In the genomic region with DNA sequence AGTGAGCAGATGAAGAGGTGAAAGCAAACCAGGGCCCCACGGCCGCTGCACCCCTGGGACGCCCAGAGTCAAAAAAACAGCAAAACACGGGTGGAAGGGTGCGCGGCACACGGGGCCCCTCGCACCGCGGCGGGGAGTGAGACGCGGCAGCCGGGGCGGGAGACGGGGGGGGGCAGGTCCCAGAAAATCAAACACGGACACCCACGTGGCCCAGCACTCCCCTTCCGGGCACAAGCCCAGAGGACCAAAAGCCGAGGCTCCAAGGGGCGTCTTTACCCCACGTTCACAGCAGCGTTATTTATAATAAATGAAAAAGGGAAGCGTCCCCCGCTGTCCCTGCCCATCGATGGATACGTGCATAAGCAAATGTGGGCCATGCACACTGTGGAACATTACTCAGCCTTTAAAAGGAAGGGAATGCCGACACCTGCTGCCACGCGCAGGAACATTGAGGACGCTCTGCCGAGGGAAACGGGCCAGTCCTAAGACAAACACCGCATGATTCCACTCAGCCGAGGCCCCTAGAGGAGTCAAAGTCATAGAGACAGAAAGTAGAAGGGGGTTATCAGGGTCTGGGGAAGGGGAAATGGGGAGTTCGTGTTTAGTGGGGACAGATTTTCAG, we compare ENCODE assay signal across 8 cellular contexts. TPM values are rescaled to one million over a fixed set of nuclear protein-coding genes. Genes with fewer than 3 reads are reported as not detected.
DNase-seq lines count a peak whose midpoint lies in the region; ATAC-seq, FAIRE-seq and TF ChIP-seq lines count a peak whose summit lies in the region.

No MANE protein-coding gene starts in this region.

- H3K27ac ChIP-seq in HUES64 (ENCODE audit: low read depth, low read length) (no peak overlapping the region), GM12878 (ENCODE audit: control insufficient read depth, insufficient read depth) (no peak overlapping the region), stomach (peak overlapping the region in 4 of 5 donors; percentile 59 to 88 (median 77))

- ATAC-seq in GM12878 (peak; percentile 16; the same call in 2 of the 3 replicates), left lobe of liver (peak; percentile 52)

- peaks cover 19% of the 10 kb centered on the region for H3K79me2 ChIP-seq in GM12878 (ENCODE audit: control insufficient read depth, insufficient read depth, low read length)

- H3K9me3 ChIP-seq in HUES64 (ENCODE audit: insufficient read depth, low read depth, low read length) (no peaks in the 10 kb centered on the region), GM12878 (replicated peaks; ENCODE audit: control insufficient read depth, insufficient read depth, low read length) (no peaks in the 10 kb centered on the region), stomach (no peaks in the 10 kb centered on the region)

- RAD21 ChIA-PET in GM12878 (lab: Charles Lee; ENCODE audit: unreplicated experiment) = no interaction called here

- no peak for TF ChIP-seq RAD21 in GM12878 (IDR thresholded peaks at IDR 0.05; ENCODE audit: insufficient read depth, low read depth, low read length)

- POLR2A ChIA-PET in GM12878 (lab: Charles Lee) = no interaction called here

- H3K9ac ChIP-seq in HUES64 (ENCODE audit: low read depth, low read length) (peak overlapping the region; percentile 77), GM12878 (ENCODE audit: control insufficient read depth, insufficient read depth, low read length) (peak overlapping the region; percentile 96)

- BruUV-seq in GM12878 (replicated peaks; lab: Mats Ljungman, UMichigan) = no TSS peak

- H3K27me3 ChIP-seq in HUES64 (ENCODE audit: insufficient read depth, low read length) (peaks cover 11% of the 10 kb centered on the region), GM12878 (replicated peaks in 1 of 2; ENCODE audit: control insufficient read depth in 2 of 2, insufficient read depth in 2 of 2, low read length in 1 of 2) (peaks cover 0 to 2% of the 10 kb centered on the region in 2 experiments; a peak in 1 of 4 replicates), stomach (peaks cover 0 to 10% (median 5%) of the 10 kb centered on the region in 3 donors)

- H3K4me3 ChIP-seq in HUES64 (ENCODE audit: low read length) = peak overlapping the region; percentile 90
- H3K4me3 ChIP-seq in GM12878 = peak overlapping the region; percentile 96
- peak overlapping the region; percentile 73 to 100 (median 97) for H3K4me3 ChIP-seq in stomach

- FAIRE-seq in GM12878 (lab: Jason Lieb, UNC) = no peak

- H2AFZ ChIP-seq in GM12878 (ENCODE audit: control insufficient read depth, low read depth, low read length) = peak overlapping the region; percentile 91

- SMC1A ChIA-PET in GM12878 (lab: Charles Lee; ENCODE audit: uncharacterized antibody, unreplicated experiment) = no interaction called here

- TF ChIP-seq POLR2A in GM12878 (IDR thresholded peaks at IDR 0.05; ENCODE audit: low read depth, low read length) = no peak
- TF ChIP-seq POLR2A in stomach (IDR thresholded peaks at IDR 0.05) = no peak

- no peaks in the 10 kb centered on the region for H4K20me1 ChIP-seq in GM12878 (ENCODE audit: control insufficient read depth, insufficient read depth)

- TF ChIP-seq EP300 in GM12878 (IDR thresholded peaks at IDR 0.05; ENCODE audit: borderline replicate concordance in 1 of 2, control insufficient read depth in 1 of 2, low read depth in 2 of 2, low read length in 2 of 2) = no peak
- TF ChIP-seq EP300 in stomach (IDR thresholded peaks at IDR 0.05) = no peak

- peaks cover 24% of the 10 kb centered on the region for H3K36me3 ChIP-seq in HUES64 (ENCODE audit: insufficient read depth, low read length)
- peaks cover 3 to 12% of the 10 kb centered on the region in 2 experiments; a peak in 3 of 4 replicates for H3K36me3 ChIP-seq in GM12878 (ENCODE audit: control insufficient read depth in 2 of 2, insufficient read depth in 2 of 2, low read length in 1 of 2)
- peaks cover 15 to 24% (median 21%) of the 10 kb centered on the region in 4 donors for H3K36me3 ChIP-seq in stomach

- CTCF ChIA-PET in GM12878 (lab: Yijun Ruan, JAX) = no interaction called here

- intact Hi-C loops in GM12878 (cut with micrococcal nuclease; ENCODE audit: unreplicated experiment) = no loop called here
- intact Hi-C loops in stomach (cut with DNase I; ENCODE audit: low total_unique reads) = no loop called here

- H3K4me1 ChIP-seq in HUES64 (ENCODE audit: insufficient read depth, low read length) = peaks cover 17% of the 10 kb centered on the region
- no peaks in the 10 kb centered on the region; the same call in 1 of the 2 replicates for H3K4me1 ChIP-seq in GM12878 (ENCODE audit: control insufficient read depth, insufficient read depth, low read length)
- H3K4me1 ChIP-seq in stomach = peaks cover 12 to 24% (median 24%) of the 10 kb centered on the region in 4 donors

- in situ Hi-C loops in GM12878 (cut with MboI) = no loop called here

- peak overlapping the region; percentile 88 for H3K4me2 ChIP-seq in GM12878 (ENCODE audit: control insufficient read depth, insufficient read depth)

- TF ChIP-seq CTCF in GM12878 (IDR thresholded peaks at IDR 0.05 in 2 of 3, conservative IDR thresholded peaks at IDR 0.05 in 1 of 3; ENCODE audit: control insufficient read depth in 2 of 3, extremely low read depth in 1 of 3, insufficient read depth in 1 of 3, low read depth in 3 of 3, low read length in 3 of 3) (no peak), stomach (IDR thresholded peaks at IDR 0.05) (no peak)

- 49% methylated on average over 36 of the region's 36 CpGs for WGBS in HUES64
- WGBS in GM12878 (ENCODE audit: insufficient coverage, insufficient replicate concordance, low lambda C conversion rate, missing lambda C conversion rate) = 30% methylated on average over 35 of the region's 36 CpGs
- 29 to 36% (median 33%) methylated on average over 36 of the region's 36 CpGs for WGBS in stomach, 5 donors

- peak; percentile 9 to 15 for DNase-seq in activated CD4-positive, alpha-beta T cell treated with anti-CD3 and anti-CD28 coated beads for 24 hours (ENCODE audit: low read depth in 2 of 2)
- no peak for DNase-seq in activated CD4-positive, alpha-beta T cell treated with anti-CD3 and anti-CD28 coated beads for 1 hour
- DNase-seq in GM12878 (ENCODE audit: low read depth, low spot score) = no peak
- no peak for DNase-seq in left lobe of liver (ENCODE audit: low spot score)
- DNase-seq in stomach = no peak
- DNase-seq in amygdala (lab: John Stamatoyannopoulos, UW) = no peak
- DNase-seq in kidney glomerular epithelial cell (lab: John Stamatoyannopoulos, UW) = no peak

TF ChIP-seq in GM12878, 131 proteins besides CTCF, POLR2A, EP300 and RAD21:
- TF ChIP-seq CHD2 (IDR thresholded peaks at IDR 0.05; ENCODE audit: borderline replicate concordance, low read depth, low read length) (no peak), BMI1 (IDR thresholded peaks at IDR 0.05; ENCODE audit: borderline replicate concordance) (no peak), CBX5 (IDR thresholded peaks at IDR 0.05; ENCODE audit: low read depth) (no peak), NR2F1 (conservative IDR thresholded peaks at IDR 0.05) (0 out of 2 replicates have a peak, but pooled peaks have one; percentile 7)
TF ChIP-seq in GM12878: peak in this region for 1.

RNA-seq across cellular contexts. Expression of a gene that starts 0.7 kb away (rescaled TPM):
- polyA plus RNA-seq in HUES64 (2013, experiment 1 of 2) = 191 TPM
- polyA plus RNA-seq in HUES64 (2013, experiment 2 of 2) = 179 TPM
- 4.6 and 4.8 TPM in 2 replicates for total RNA-seq in GM12878 (2013; cell fraction: nucleolus; rRNA removed)
- total RNA-seq in GM12878 (2014; rRNA removed) (220 and 228 TPM in 2 replicates), GM12878 (2014; rRNA removed; fragmentation: Illumina TruSeq; extraction: Trizol) (116 and 125 TPM in 2 replicates), GM12878 (2021) (125 and 130 TPM in 2 replicates), left lobe of liver (39.3 TPM), stomach (100 to 1,000 TPM in 2 of 5 donors, 10 to 100 TPM in 3; 40.6 to 168 (median 80.9) TPM)
- polyA plus RNA-seq in GM12878 (2011; ENCODE audit: low read depth) = 56.3 TPM
- polyA plus RNA-seq in GM12878 (2011; rRNA removed) (204 and 206 TPM in 2 replicates), GM12878 (2014; fragmentation: Illumina TruSeq; extraction: Trizol) (34.3 and 80.8 TPM in 2 replicates), GM12878 (2014; fragmentation: Nextera tagmentation; extraction: Ambion mirVana) (100 to 1,000 TPM; 124 to 246 TPM), GM12878 (2014; rRNA removed) (418 and 419 TPM in 2 replicates), GM12878 (2016; fragmentation: Nextera tagmentation; extraction: Ambion mirVana) (100 to 1,000 TPM; 361 to 385 TPM), stomach (100 to 1,000 TPM; 328 to 582 (median 573) TPM)
- 226 and 316 TPM in 2 replicates for polyA plus RNA-seq in GM12878 (2011; cell fraction: cytosol; rRNA removed)
- 79.8 and 102 TPM in 2 replicates for polyA plus RNA-seq in GM12878 (2011; cell fraction: nucleus; rRNA removed)
- 171 and 244 TPM in 2 replicates for polyA plus RNA-seq in GM12878 (2012)
- 12.9 and 19.0 TPM in 2 replicates for polyA minus RNA-seq in GM12878 (2011; rRNA and poly(A)+ RNA removed)
- polyA minus RNA-seq in GM12878 (2011; cell fraction: cytosol; rRNA and poly(A)+ RNA removed) = 10.7 and 14.9 TPM in 2 replicates
- polyA minus RNA-seq in GM12878 (2011; cell fraction: nucleus; rRNA and poly(A)+ RNA removed) = 8.2 and 12.1 TPM in 2 replicates

RNA-seq across cellular contexts. Expression of a gene that starts 3.7 kb away (rescaled TPM):
- not detected for polyA plus RNA-seq in HUES64 (2013, experiment 1 of 2)
- polyA plus RNA-seq in HUES64 (2013, experiment 2 of 2) = not detected
- not detected in 2 replicates for total RNA-seq in GM12878 (2013; cell fraction: nucleolus; rRNA removed)
- total RNA-seq in GM12878 (2014; rRNA removed) = not detected in 2 replicates
- total RNA-seq in GM12878 (2014; rRNA removed; fragmentation: Illumina TruSeq; extraction: Trizol) = not detected in 2 replicates
- not detected in 2 replicates for total RNA-seq in GM12878 (2021)
- polyA plus RNA-seq in GM12878 (2011; ENCODE audit: low read depth) = not detected
- polyA plus RNA-seq in GM12878 (2011; rRNA removed) = not detected in 2 replicates
- polyA plus RNA-seq in GM12878 (2011; cell fraction: cytosol; rRNA removed) = not detected in 2 replicates
- polyA plus RNA-seq in GM12878 (2011; cell fraction: nucleus; rRNA removed) = not detected in 2 replicates
- polyA plus RNA-seq in GM12878 (2012) = not detected in 2 replicates
- not detected in 2 replicates for polyA plus RNA-seq in GM12878 (2014; fragmentation: Illumina TruSeq; extraction: Trizol)
- not detected for polyA plus RNA-seq in GM12878 (2014; fragmentation: Nextera tagmentation; extraction: Ambion mirVana)
- not detected in 2 replicates for polyA plus RNA-seq in GM12878 (2014; rRNA removed)
- polyA plus RNA-seq in GM12878 (2016; fragmentation: Nextera tagmentation; extraction: Ambion mirVana) = not detected
- polyA minus RNA-seq in GM12878 (2011; rRNA and poly(A)+ RNA removed) = not detected in 2 replicates
- polyA minus RNA-seq in GM12878 (2011; cell fraction: cytosol; rRNA and poly(A)+ RNA removed) = not detected in 2 replicates
- polyA minus RNA-seq in GM12878 (2011; cell fraction: nucleus; rRNA and poly(A)+ RNA removed) = not detected in 2 replicates
- not detected for total RNA-seq in left lobe of liver
- total RNA-seq in stomach = not detected
- polyA plus RNA-seq in stomach = not detected

Comparison
In these comparisons a context has a peak if more than half of its experiments do, and no peak if none do; other contexts are left out.
1. DNase-seq: peak in activated CD4-positive, alpha-beta T cell treated with anti-CD3 and anti-CD28 coated beads for 24 hours (2 of 2); none in activated CD4-positive, alpha-beta T cell treated with anti-CD3 and anti-CD28 coated beads for 1 hour (single experiment), GM12878 (single experiment), left lobe of liver (single experiment), stomach (single experiment), amygdala (0 of 56) and kidney glomerular epithelial cell (single experiment).
2. H3K27ac ChIP-seq: peak in stomach (4 of 5); none in HUES64 (single experiment) and GM12878 (single experiment).
3. Peak in every context shown above with its lines, with median percentiles within 50 percentile points of each other: H3K4me3 ChIP-seq.